In genomic region chr16:87956169-87956770, GRCh38 we compare ENCODE assay signal across 1 cellular context.
TF ChIP-seq lines count a peak whose summit lies in the region.

No MANE protein-coding gene starts in this region.

TF ChIP-seq in GM12878, 131 proteins besides CTCF, POLR2A, EP300 and RAD21 (continued from another document and continues in another):
- TF ChIP-seq, protein P1, sequence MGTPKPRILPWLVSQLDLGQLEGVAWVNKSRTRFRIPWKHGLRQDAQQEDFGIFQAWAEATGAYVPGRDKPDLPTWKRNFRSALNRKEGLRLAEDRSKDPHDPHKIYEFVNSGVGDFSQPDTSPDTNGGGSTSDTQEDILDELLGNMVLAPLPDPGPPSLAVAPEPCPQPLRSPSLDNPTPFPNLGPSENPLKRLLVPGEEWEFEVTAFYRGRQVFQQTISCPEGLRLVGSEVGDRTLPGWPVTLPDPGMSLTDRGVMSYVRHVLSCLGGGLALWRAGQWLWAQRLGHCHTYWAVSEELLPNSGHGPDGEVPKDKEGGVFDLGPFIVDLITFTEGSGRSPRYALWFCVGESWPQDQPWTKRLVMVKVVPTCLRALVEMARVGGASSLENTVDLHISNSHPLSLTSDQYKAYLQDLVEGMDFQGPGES (IDR thresholded peaks at IDR 0.05): no peak
- TF ChIP-seq NFXL1 (IDR thresholded peaks at IDR 0.05; ENCODE audit: borderline replicate concordance): no peak
- TF ChIP-seq, protein P2, sequence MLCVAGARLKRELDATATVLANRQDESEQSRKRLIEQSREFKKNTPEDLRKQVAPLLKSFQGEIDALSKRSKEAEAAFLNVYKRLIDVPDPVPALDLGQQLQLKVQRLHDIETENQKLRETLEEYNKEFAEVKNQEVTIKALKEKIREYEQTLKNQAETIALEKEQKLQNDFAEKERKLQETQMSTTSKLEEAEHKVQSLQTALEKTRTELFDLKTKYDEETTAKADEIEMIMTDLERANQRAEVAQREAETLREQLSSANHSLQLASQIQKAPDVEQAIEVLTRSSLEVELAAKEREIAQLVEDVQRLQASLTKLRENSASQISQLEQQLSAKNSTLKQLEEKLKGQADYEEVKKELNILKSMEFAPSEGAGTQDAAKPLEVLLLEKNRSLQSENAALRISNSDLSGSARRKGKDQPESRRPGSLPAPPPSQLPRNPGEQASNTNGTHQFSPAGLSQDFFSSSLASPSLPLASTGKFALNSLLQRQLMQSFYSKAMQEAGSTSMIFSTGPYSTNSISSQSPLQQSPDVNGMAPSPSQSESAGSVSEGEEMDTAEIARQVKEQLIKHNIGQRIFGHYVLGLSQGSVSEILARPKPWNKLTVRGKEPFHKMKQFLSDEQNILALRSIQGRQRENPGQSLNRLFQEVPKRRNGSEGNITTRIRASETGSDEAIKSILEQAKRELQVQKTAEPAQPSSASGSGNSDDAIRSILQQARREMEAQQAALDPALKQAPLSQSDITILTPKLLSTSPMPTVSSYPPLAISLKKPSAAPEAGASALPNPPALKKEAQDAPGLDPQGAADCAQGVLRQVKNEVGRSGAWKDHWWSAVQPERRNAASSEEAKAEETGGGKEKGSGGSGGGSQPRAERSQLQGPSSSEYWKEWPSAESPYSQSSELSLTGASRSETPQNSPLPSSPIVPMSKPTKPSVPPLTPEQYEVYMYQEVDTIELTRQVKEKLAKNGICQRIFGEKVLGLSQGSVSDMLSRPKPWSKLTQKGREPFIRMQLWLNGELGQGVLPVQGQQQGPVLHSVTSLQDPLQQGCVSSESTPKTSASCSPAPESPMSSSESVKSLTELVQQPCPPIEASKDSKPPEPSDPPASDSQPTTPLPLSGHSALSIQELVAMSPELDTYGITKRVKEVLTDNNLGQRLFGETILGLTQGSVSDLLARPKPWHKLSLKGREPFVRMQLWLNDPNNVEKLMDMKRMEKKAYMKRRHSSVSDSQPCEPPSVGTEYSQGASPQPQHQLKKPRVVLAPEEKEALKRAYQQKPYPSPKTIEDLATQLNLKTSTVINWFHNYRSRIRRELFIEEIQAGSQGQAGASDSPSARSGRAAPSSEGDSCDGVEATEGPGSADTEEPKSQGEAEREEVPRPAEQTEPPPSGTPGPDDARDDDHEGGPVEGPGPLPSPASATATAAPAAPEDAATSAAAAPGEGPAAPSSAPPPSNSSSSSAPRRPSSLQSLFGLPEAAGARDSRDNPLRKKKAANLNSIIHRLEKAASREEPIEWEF (IDR thresholded peaks at IDR 0.05; ENCODE audit: insufficient replicate concordance, low read depth, low read length): no peak
- peak; percentile 68 for TF ChIP-seq RUNX3 (IDR thresholded peaks at IDR 0.05; ENCODE audit: low read length)
- no peak for TF ChIP-seq SUPT20H (IDR thresholded peaks at IDR 0.05; ENCODE audit: borderline replicate concordance, control insufficient read depth, low read depth, low read length)
- TF ChIP-seq MYC (IDR thresholded peaks at IDR 0.05; ENCODE audit: insufficient read depth, insufficient read length, insufficient replicate concordance, low read length, severe bottlenecking): no peak
- TF ChIP-seq, protein P3, sequence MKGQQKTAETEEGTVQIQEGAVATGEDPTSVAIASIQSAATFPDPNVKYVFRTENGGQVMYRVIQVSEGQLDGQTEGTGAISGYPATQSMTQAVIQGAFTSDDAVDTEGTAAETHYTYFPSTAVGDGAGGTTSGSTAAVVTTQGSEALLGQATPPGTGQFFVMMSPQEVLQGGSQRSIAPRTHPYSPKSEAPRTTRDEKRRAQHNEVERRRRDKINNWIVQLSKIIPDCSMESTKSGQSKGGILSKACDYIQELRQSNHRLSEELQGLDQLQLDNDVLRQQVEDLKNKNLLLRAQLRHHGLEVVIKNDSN (IDR thresholded peaks at IDR 0.05; ENCODE audit: borderline replicate concordance, extremely low read length, insufficient read depth, low read depth, low read length): no peak
- TF ChIP-seq ZZZ3 (IDR thresholded peaks at IDR 0.05; ENCODE audit: control insufficient read depth, insufficient read length, low read depth): no peak
- TF ChIP-seq HDAC6 (IDR thresholded peaks at IDR 0.05; ENCODE audit: unreplicated experiment): no peak
- TF ChIP-seq PAX5 (IDR thresholded peaks at IDR 0.05; ENCODE audit: borderline replicate concordance, low read depth, low read length): no peak
- peak; percentile 79 for TF ChIP-seq ATF2 (IDR thresholded peaks at IDR 0.05; ENCODE audit: low read length)
- TF ChIP-seq TCF7 (IDR thresholded peaks at IDR 0.05; ENCODE audit: borderline replicate concordance): no peak
- no peak for TF ChIP-seq WRNIP1 (IDR thresholded peaks at IDR 0.05; ENCODE audit: borderline replicate concordance, low read depth, low read length)
- TF ChIP-seq MEF2B (IDR thresholded peaks at IDR 0.05; ENCODE audit: partially characterized antibody, poor library complexity, severe bottlenecking): no peak
- no peak for TF ChIP-seq MYB (IDR thresholded peaks at IDR 0.05; ENCODE audit: borderline replicate concordance, low read depth, low read length)
- TF ChIP-seq ETV6 (conservative IDR thresholded peaks at IDR 0.05 in 1 of 2, IDR thresholded peaks at IDR 0.05 in 1 of 2; ENCODE audit: borderline replicate concordance in 1 of 2, low read depth in 1 of 2): peak in 1 of 2 experiments; percentile 40; a peak in 1 of 4 replicates
- TF ChIP-seq, protein P4, sequence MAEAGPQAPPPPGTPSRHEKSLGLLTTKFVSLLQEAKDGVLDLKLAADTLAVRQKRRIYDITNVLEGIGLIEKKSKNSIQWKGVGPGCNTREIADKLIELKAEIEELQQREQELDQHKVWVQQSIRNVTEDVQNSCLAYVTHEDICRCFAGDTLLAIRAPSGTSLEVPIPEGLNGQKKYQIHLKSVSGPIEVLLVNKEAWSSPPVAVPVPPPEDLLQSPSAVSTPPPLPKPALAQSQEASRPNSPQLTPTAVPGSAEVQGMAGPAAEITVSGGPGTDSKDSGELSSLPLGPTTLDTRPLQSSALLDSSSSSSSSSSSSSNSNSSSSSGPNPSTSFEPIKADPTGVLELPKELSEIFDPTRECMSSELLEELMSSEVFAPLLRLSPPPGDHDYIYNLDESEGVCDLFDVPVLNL (IDR thresholded peaks at IDR 0.05; ENCODE audit: low read depth, low read length): no peak
- no peak for TF ChIP-seq RELB (IDR thresholded peaks at IDR 0.05; ENCODE audit: low read depth)
- TF ChIP-seq FOXM1 (IDR thresholded peaks at IDR 0.05; ENCODE audit: low read depth, low read length): no peak
- TF ChIP-seq BACH1 (IDR thresholded peaks at IDR 0.05; ENCODE audit: borderline replicate concordance): no peak
- TF ChIP-seq HDAC2 (IDR thresholded peaks at IDR 0.05): no peak
- TF ChIP-seq TARDBP (IDR thresholded peaks at IDR 0.05; ENCODE audit: borderline replicate concordance): no peak
- no peak for TF ChIP-seq KAT2A (conservative IDR thresholded peaks at IDR 0.05; ENCODE audit: control insufficient read depth, low read depth, low read length)
- no peak for TF ChIP-seq PML (IDR thresholded peaks at IDR 0.05; ENCODE audit: low read length)
- TF ChIP-seq SUZ12 (IDR thresholded peaks at IDR 0.05; ENCODE audit: unreplicated experiment): no peak
- TF ChIP-seq IRF4 (IDR thresholded peaks at IDR 0.05; ENCODE audit: low read depth, low read length): 0 out of 2 replicates have a peak, but pooled peaks have one; percentile 22
- no peak for TF ChIP-seq CBFB (IDR thresholded peaks at IDR 0.05; ENCODE audit: low read depth)
- TF ChIP-seq SKIL (IDR thresholded peaks at IDR 0.05; ENCODE audit: low read depth, poor library complexity, severe bottlenecking): no peak
- TF ChIP-seq ASH2L (IDR thresholded peaks at IDR 0.05; ENCODE audit: borderline replicate concordance, low read depth): 0 out of 2 replicates have a peak, but pooled peaks have one; percentile 56
- TF ChIP-seq BMI1 (IDR thresholded peaks at IDR 0.05; ENCODE audit: borderline replicate concordance): no peak
- TF ChIP-seq RCOR1 (conservative IDR thresholded peaks at IDR 0.05; ENCODE audit: low read depth, low read length): no peak
- TF ChIP-seq, protein P5, sequence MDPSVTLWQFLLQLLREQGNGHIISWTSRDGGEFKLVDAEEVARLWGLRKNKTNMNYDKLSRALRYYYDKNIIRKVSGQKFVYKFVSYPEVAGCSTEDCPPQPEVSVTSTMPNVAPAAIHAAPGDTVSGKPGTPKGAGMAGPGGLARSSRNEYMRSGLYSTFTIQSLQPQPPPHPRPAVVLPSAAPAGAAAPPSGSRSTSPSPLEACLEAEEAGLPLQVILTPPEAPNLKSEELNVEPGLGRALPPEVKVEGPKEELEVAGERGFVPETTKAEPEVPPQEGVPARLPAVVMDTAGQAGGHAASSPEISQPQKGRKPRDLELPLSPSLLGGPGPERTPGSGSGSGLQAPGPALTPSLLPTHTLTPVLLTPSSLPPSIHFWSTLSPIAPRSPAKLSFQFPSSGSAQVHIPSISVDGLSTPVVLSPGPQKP (IDR thresholded peaks at IDR 0.05; ENCODE audit: low read depth, low read length): no peak
- TF ChIP-seq SREBF2 (IDR thresholded peaks at IDR 0.05; ENCODE audit: low read length): no peak
- TF ChIP-seq PBX3 (IDR thresholded peaks at IDR 0.05; ENCODE audit: insufficient replicate concordance, low read depth, low read length): no peak
- TF ChIP-seq EZH2 (IDR thresholded peaks at IDR 0.05; ENCODE audit: borderline replicate concordance, control insufficient read depth, low read depth, low read length): no peak
- 0 out of 2 replicates have a peak, but pooled peaks have one; percentile 47 for TF ChIP-seq TCF3 (IDR thresholded peaks at IDR 0.05; ENCODE audit: borderline replicate concordance, insufficient read depth, low read depth, low read length)
- no peak for TF ChIP-seq HCFC1 (IDR thresholded peaks at IDR 0.05; ENCODE audit: low read length)
- no peak for TF ChIP-seq ZBTB33 (IDR thresholded peaks at IDR 0.05)
- TF ChIP-seq SMARCA5 (IDR thresholded peaks at IDR 0.05): no peak
- TF ChIP-seq SMAD5 (IDR thresholded peaks at IDR 0.05; ENCODE audit: low read depth): no peak
- TF ChIP-seq MTA3 (IDR thresholded peaks at IDR 0.05; ENCODE audit: borderline replicate concordance, low read length): 0 out of 2 replicates have a peak, but pooled peaks have one; percentile 14
